Comparison of ENCODE assay signal across 8 cellular contexts in genomic region chr15:74616020-74616939, GRCh38. TPM values are rescaled to one million over a fixed set of nuclear protein-coding genes. Genes with fewer than 3 reads are reported as not detected.
DNase-seq lines count a peak whose midpoint lies in the region; ATAC-seq lines count a peak whose summit lies in the region.

No MANE protein-coding gene starts in this region.

- H3K9me3 ChIP-seq in BLaER1: no peaks in the 10 kb centered on the region

- peaks cover 39 to 47% of the 10 kb centered on the region in 2 donors for H3K4me1 Mint-ChIP-seq in natural killer cell treated with Interleukin-12 subunit alpha and Interleukin-12 subunit beta and Interleukin-15 and Interleukin-18, amount 100 ng/mL, for 72 hours (ENCODE audit: low read depth in 2 of 2)
- peaks cover 60% of the 10 kb centered on the region for H3K4me1 Mint-ChIP-seq in stimulated activated naive CD8-positive, alpha-beta T cell treated with anti-CD3 and anti-CD28 coated beads, Interleukin-15, Interleukin-2, amounts not matched to agents 100 ng/mL and 50 ng/mL, for 24 hours (ENCODE audit: low read depth)

- no peaks in the 10 kb centered on the region for H3K27me3 ChIP-seq in BLaER1

- no peaks in the 10 kb centered on the region for H3K27me3 Mint-ChIP-seq in natural killer cell treated with Interleukin-12 subunit alpha and Interleukin-12 subunit beta and Interleukin-15 and Interleukin-18, amount 100 ng/mL, for 72 hours
- no peaks in the 10 kb centered on the region for H3K27me3 Mint-ChIP-seq in stimulated activated naive CD8-positive, alpha-beta T cell treated with anti-CD3 and anti-CD28 coated beads, Interleukin-15, Interleukin-2, amounts not matched to agents 100 ng/mL and 50 ng/mL, for 24 hours

- H3K4me3 Mint-ChIP-seq in natural killer cell treated with Interleukin-12 subunit alpha and Interleukin-12 subunit beta and Interleukin-15 and Interleukin-18, amount 100 ng/mL, for 72 hours: peak overlapping the region; percentile 94
- H3K4me3 Mint-ChIP-seq in stimulated activated naive CD8-positive, alpha-beta T cell treated with anti-CD3 and anti-CD28 coated beads, Interleukin-15, Interleukin-2, amounts not matched to agents 100 ng/mL and 50 ng/mL, for 24 hours: peak overlapping the region; percentile 88

- H3K9ac ChIP-seq in BLaER1: peak overlapping the region; percentile 97

- H3K4me3 ChIP-seq in BLaER1: peak overlapping the region; percentile 99

- H3K27ac ChIP-seq in BLaER1: peak overlapping the region; percentile 98

- DNase-seq in NOMO-1 treated with DMSO at 0.1 percent for 48 hours (lab: John Stamatoyannopoulos, UW; ENCODE audit: unreplicated experiment) (peak; percentile 67), activated T-helper 1 cell treated with Interleukin-2 at 50 U/mL for 16 hours (ENCODE audit: low read depth) (peak; percentile 50), fibroblast of gingiva (ENCODE audit: low read depth) (peak; percentile 73)
- DNase-seq in natural killer cell treated with Interleukin-12 subunit alpha and Interleukin-12 subunit beta and Interleukin-15 and Interleukin-18, amount 100 ng/mL, for 72 hours (ENCODE audit: low spot score): no peak

- peaks cover 55% of the 10 kb centered on the region for H4K20me1 ChIP-seq in BLaER1

- H3K36me3 Mint-ChIP-seq in natural killer cell treated with Interleukin-12 subunit alpha and Interleukin-12 subunit beta and Interleukin-15 and Interleukin-18, amount 100 ng/mL, for 72 hours: peaks cover 5% of the 10 kb centered on the region
- peaks cover 33% of the 10 kb centered on the region for H3K36me3 Mint-ChIP-seq in stimulated activated naive CD8-positive, alpha-beta T cell treated with anti-CD3 and anti-CD28 coated beads, Interleukin-15, Interleukin-2, amounts not matched to agents 100 ng/mL and 50 ng/mL, for 24 hours (ENCODE audit: low read depth)

- no peaks in the 10 kb centered on the region for H3K9me3 Mint-ChIP-seq in natural killer cell treated with Interleukin-12 subunit alpha and Interleukin-12 subunit beta and Interleukin-15 and Interleukin-18, amount 100 ng/mL, for 72 hours
- H3K9me3 Mint-ChIP-seq in stimulated activated naive CD8-positive, alpha-beta T cell treated with anti-CD3 and anti-CD28 coated beads, Interleukin-15, Interleukin-2, amounts not matched to agents 100 ng/mL and 50 ng/mL, for 24 hours: no peaks in the 10 kb centered on the region

- H3K36me3 ChIP-seq in BLaER1: peaks cover 41% of the 10 kb centered on the region

- ATAC-seq in GM21619 (IDR thresholded peaks at IDR 0.05; ENCODE audit: unreplicated experiment) (peak; percentile 2), GM18861 (IDR thresholded peaks at IDR 0.05; ENCODE audit: unreplicated experiment) (no peak)
- peak; percentile 0 to 2 for ATAC-seq in natural killer cell treated with Interleukin-12 subunit alpha and Interleukin-12 subunit beta and Interleukin-15 and Interleukin-18, amount 100 ng/mL, for 72 hours

- peaks cover 66% of the 10 kb centered on the region for H3K4me1 ChIP-seq in BLaER1

- peak overlapping the region; percentile 96 for H3K4me2 ChIP-seq in BLaER1

- H3K27ac Mint-ChIP-seq in natural killer cell treated with Interleukin-12 subunit alpha and Interleukin-12 subunit beta and Interleukin-15 and Interleukin-18, amount 100 ng/mL, for 72 hours: peak overlapping the region; percentile 88 to 94
- peak overlapping the region; percentile 93 for H3K27ac Mint-ChIP-seq in stimulated activated naive CD8-positive, alpha-beta T cell treated with anti-CD3 and anti-CD28 coated beads, Interleukin-15, Interleukin-2, amounts not matched to agents 100 ng/mL and 50 ng/mL, for 24 hours

RNA-seq across cellular contexts. Expression of gene CLK3, which starts 0.6 kb away (rescaled TPM):
- 100 to 1,000 TPM; 148 TPM for total RNA-seq in natural killer cell treated with Interleukin-12 subunit alpha and Interleukin-12 subunit beta and Interleukin-15 and Interleukin-18, amount 100 ng/mL, for 72 hours
